Comparison of ENCODE assay signal across 10 cellular contexts in the genomic region with DNA sequence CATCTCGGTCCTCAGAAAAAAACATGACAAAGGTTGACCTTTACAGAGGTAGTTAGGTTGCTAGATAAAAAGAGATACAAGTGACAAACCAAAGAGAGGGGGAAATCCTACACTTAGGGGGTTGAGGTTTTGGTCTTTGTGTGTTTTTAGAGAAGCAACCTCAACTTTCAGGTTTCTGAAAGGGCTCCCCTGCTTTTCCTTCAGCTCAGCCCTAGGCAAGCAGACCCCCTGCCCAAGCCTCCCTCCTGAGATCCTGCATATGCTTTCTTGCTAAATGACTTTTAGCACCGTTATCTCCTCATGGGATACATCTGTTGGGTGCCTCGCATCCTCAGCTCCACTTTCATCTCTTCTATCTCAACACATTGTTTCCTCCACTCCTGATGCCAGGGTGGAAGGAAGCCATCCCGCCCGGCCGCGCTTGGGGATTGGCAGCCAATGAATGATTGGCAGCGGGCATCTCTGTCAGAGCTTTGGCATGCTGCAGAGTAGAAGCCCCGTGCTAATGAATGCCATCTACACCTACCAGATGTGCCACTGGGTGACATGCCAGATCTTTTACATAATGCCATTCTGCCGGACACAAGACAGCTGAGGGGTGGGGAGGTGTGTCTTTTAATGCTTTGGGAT. TPM values are rescaled to one million over a fixed set of nuclear protein-coding genes. Genes with fewer than 3 reads are reported as not detected.
DNase-seq lines count a peak whose midpoint lies in the region; ATAC-seq and TF ChIP-seq lines count a peak whose summit lies in the region.
"Had no signal": no experiment of that assay in that cellular context is flagged by ENCODE, and none has a peak within 500 bp of the region (broad histone marks: within the 10 kb centered on the region; RNA-seq: fewer than 3 reads in every experiment).

No MANE protein-coding gene starts in this region.

- peak; percentile 30 for DNase-seq in stimulated activated CD4-positive, alpha-beta T cell treated with anti-CD3 and anti-CD28 coated beads, Interleukin-15, amount 100 ng/mL, for 24 hours
- no peak for DNase-seq in stimulated activated CD4-positive, alpha-beta T cell treated with anti-CD3 and anti-CD28 coated beads, Interleukin-1b, Interleukin-23, amount 100 ng/mL, for 48 hours
- DNase-seq in foreskin keratinocyte (peak in 1 of 2 donors; percentile 28), ascending aorta (ENCODE audit: low spot score in 2 of 2) (no peak), NCI-H748 (lab: John Stamatoyannopoulos, UW; ENCODE audit: unreplicated experiment) (no peak)
- DNase-seq in activated CD4-positive, CD25-positive, alpha-beta regulatory T cell (lab: John Stamatoyannopoulos, UW): no peak
- no peak for DNase-seq in effector CD4-positive, alpha-beta T cell
- DNase-seq: left cardiac atrium, PC-9 had no signal

- peaks cover 36% of the 10 kb centered on the region for H3K36me3 Mint-ChIP-seq in T-helper 1 cell treated with Interleukin-12 subunit alpha and Interleukin-12 subunit beta and Interleukin-4 antibody, amounts not matched to agents 30 μg/mL and 1 μg/mL, for 36 hours (ENCODE audit: low read depth)

- H3K27ac ChIP-seq in foreskin keratinocyte (no peak overlapping the region), ascending aorta (peak overlapping the region in 1 of 2 donors; percentile 0)
- H3K27ac ChIP-seq: PC-9 had no signal

- peak; percentile 2 for ATAC-seq in foreskin keratinocyte

- H3K4me1 ChIP-seq in foreskin keratinocyte: peaks cover 26% of the 10 kb centered on the region
- peaks cover 0 to 10% of the 10 kb centered on the region in 2 donors for H3K4me1 ChIP-seq in ascending aorta

- H3K9me3 ChIP-seq in ascending aorta: peaks cover 0 to 13% of the 10 kb centered on the region in 2 donors

- H3K36me3 ChIP-seq in ascending aorta: no peaks in the 10 kb centered on the region

- peak overlapping the region; percentile 63 for H3K4me3 Mint-ChIP-seq in T-helper 1 cell treated with Interleukin-12 subunit alpha and Interleukin-12 subunit beta and Interleukin-4 antibody, amounts not matched to agents 30 μg/mL and 1 μg/mL, for 36 hours

- H3K27me3 ChIP-seq in foreskin keratinocyte: no peaks in the 10 kb centered on the region
- H3K27me3 ChIP-seq in ascending aorta: no peaks in the 10 kb centered on the region

- peaks cover 8% of the 10 kb centered on the region for H3K27me3 Mint-ChIP-seq in T-helper 1 cell treated with Interleukin-12 subunit alpha and Interleukin-12 subunit beta and Interleukin-4 antibody, amounts not matched to agents 30 μg/mL and 1 μg/mL, for 36 hours (ENCODE audit: low read depth)

- peak overlapping the region in 1 of 2 donors; percentile 67 for H3K4me3 ChIP-seq in ascending aorta
- H3K4me3 ChIP-seq: PC-9 had no signal

- H3K4me1 Mint-ChIP-seq in T-helper 1 cell treated with Interleukin-12 subunit alpha and Interleukin-12 subunit beta and Interleukin-4 antibody, amounts not matched to agents 30 μg/mL and 1 μg/mL, for 36 hours (ENCODE audit: low read depth): peaks cover 43% of the 10 kb centered on the region

- H3K9me3 Mint-ChIP-seq in T-helper 1 cell treated with Interleukin-12 subunit alpha and Interleukin-12 subunit beta and Interleukin-4 antibody, amounts not matched to agents 30 μg/mL and 1 μg/mL, for 36 hours: peaks cover 19% of the 10 kb centered on the region

- TF ChIP-seq CTCF in foreskin keratinocyte (conservative IDR thresholded peaks at IDR 0.05) (no peak), ascending aorta (IDR thresholded peaks at IDR 0.05) (no peak)

- intact Hi-C loops in ascending aorta (cut with DNase I): loop anchor here (5.0 to 10.0 kb wide), 2 partner anchors 110 to 1408 kb away; a partner anchor contains a TSS

- H3K27ac Mint-ChIP-seq in T-helper 1 cell treated with Interleukin-12 subunit alpha and Interleukin-12 subunit beta and Interleukin-4 antibody, amounts not matched to agents 30 μg/mL and 1 μg/mL, for 36 hours: peak overlapping the region; percentile 89

RNA-seq across cellular contexts. Expression of a gene that starts 15.0 kb away (rescaled TPM):
- total RNA-seq in foreskin keratinocyte (6.8 and 7.5 TPM in 2 replicates), ascending aorta (not detected)
- polyA plus RNA-seq in foreskin keratinocyte: 3.5 and 4.9 TPM in 2 replicates
